ENCODE assay signal across 1 cellular context in genomic region chrX:74343970-74344622, GRCh38.
TF ChIP-seq lines count a peak whose summit lies in the region.

No MANE protein-coding gene starts in this region.

TF ChIP-seq in HEK293, 187 proteins besides CTCF, POLR2A, EP300 and RAD21 (continued from another document):
- TF ChIP-seq PBX3 (CRISPR knock-in tag; IDR thresholded peaks at IDR 0.05) = no peak
- peak; percentile 58; the same call in 1 of the 2 replicates for TF ChIP-seq ZNF610 (tag by site-specific recombination; IDR thresholded peaks at IDR 0.05; ENCODE audit: borderline replicate concordance)
- TF ChIP-seq ZNF664 (tag by site-specific recombination; IDR thresholded peaks at IDR 0.05) = no peak
- TF ChIP-seq ZNF529 (tag by site-specific recombination; IDR thresholded peaks at IDR 0.05; ENCODE audit: insufficient replicate concordance) = no peak
- TF ChIP-seq ZNF155 (tag by site-specific recombination; IDR thresholded peaks at IDR 0.05) = no peak
- no peak for TF ChIP-seq ZNF792 (tag by site-specific recombination; IDR thresholded peaks at IDR 0.05)
- TF ChIP-seq AEBP2 (tag by site-specific recombination; IDR thresholded peaks at IDR 0.05; ENCODE audit: borderline replicate concordance) = no peak
- peak; percentile 54; the same call in 1 of the 2 replicates for TF ChIP-seq GLI2 (tag by site-specific recombination; IDR thresholded peaks at IDR 0.05; ENCODE audit: borderline replicate concordance, low read depth)
- peak; percentile 52; the same call in 1 of the 2 replicates for TF ChIP-seq BCL11A (tag by site-specific recombination; IDR thresholded peaks at IDR 0.05; ENCODE audit: low read depth)
- no peak for TF ChIP-seq ZNF292 (tag by site-specific recombination; IDR thresholded peaks at IDR 0.05; ENCODE audit: borderline replicate concordance, low read depth)
- TF ChIP-seq RBAK (tag by site-specific recombination; IDR thresholded peaks at IDR 0.05) = no peak
- no peak for TF ChIP-seq ZNF433 (tag by site-specific recombination; IDR thresholded peaks at IDR 0.05; ENCODE audit: low read depth)
- no peak for TF ChIP-seq ZNF48 (tag by site-specific recombination; IDR thresholded peaks at IDR 0.05)
- TF ChIP-seq GFI1B (tag by site-specific recombination; IDR thresholded peaks at IDR 0.05) = 0 out of 2 replicates have a peak, but pooled peaks have one; percentile 44
- no peak for TF ChIP-seq ZNF132 (tag by site-specific recombination; IDR thresholded peaks at IDR 0.05; ENCODE audit: borderline replicate concordance)
- no peak for TF ChIP-seq ZNF148 (tag by site-specific recombination; IDR thresholded peaks at IDR 0.05; ENCODE audit: borderline replicate concordance)
- TF ChIP-seq ZFHX2 (tag by site-specific recombination; conservative IDR thresholded peaks at IDR 0.05) = no peak
- TF ChIP-seq YY2 (tag by site-specific recombination; IDR thresholded peaks at IDR 0.05) = no peak
- TF ChIP-seq ZNF202 (tag by site-specific recombination; IDR thresholded peaks at IDR 0.05; ENCODE audit: borderline replicate concordance) = no peak
- peak; percentile 43; the same call in 1 of the 2 replicates for TF ChIP-seq ZBTB8A (tag by site-specific recombination; IDR thresholded peaks at IDR 0.05)
- peak; percentile 66 for TF ChIP-seq ZNF24 (tag by site-specific recombination; IDR thresholded peaks at IDR 0.05)
- TF ChIP-seq ZNF544 (tag by site-specific recombination; IDR thresholded peaks at IDR 0.05) = no peak
- TF ChIP-seq ZNF133 (tag by site-specific recombination; IDR thresholded peaks at IDR 0.05) = no peak
- TF ChIP-seq PRDM10 (tag by site-specific recombination; IDR thresholded peaks at IDR 0.05) = peak; percentile 70
- peak; percentile 93 for TF ChIP-seq SP7 (tag by site-specific recombination; IDR thresholded peaks at IDR 0.05)
- peak; percentile 79; the same call in 1 of the 2 replicates for TF ChIP-seq ZNF639 (tag by site-specific recombination; IDR thresholded peaks at IDR 0.05)
- no peak; the same call in 1 of the 2 replicates for TF ChIP-seq ZNF600 (tag by site-specific recombination; IDR thresholded peaks at IDR 0.05)
- TF ChIP-seq ZNF37A (tag by site-specific recombination; IDR thresholded peaks at IDR 0.05) = no peak
- TF ChIP-seq ZNF239 (tag by site-specific recombination; IDR thresholded peaks at IDR 0.05) = no peak
- TF ChIP-seq ZFP69B (tag by site-specific recombination; IDR thresholded peaks at IDR 0.05) = no peak
